ENCODE assay signal across 8 cellular contexts in the genomic region with DNA sequence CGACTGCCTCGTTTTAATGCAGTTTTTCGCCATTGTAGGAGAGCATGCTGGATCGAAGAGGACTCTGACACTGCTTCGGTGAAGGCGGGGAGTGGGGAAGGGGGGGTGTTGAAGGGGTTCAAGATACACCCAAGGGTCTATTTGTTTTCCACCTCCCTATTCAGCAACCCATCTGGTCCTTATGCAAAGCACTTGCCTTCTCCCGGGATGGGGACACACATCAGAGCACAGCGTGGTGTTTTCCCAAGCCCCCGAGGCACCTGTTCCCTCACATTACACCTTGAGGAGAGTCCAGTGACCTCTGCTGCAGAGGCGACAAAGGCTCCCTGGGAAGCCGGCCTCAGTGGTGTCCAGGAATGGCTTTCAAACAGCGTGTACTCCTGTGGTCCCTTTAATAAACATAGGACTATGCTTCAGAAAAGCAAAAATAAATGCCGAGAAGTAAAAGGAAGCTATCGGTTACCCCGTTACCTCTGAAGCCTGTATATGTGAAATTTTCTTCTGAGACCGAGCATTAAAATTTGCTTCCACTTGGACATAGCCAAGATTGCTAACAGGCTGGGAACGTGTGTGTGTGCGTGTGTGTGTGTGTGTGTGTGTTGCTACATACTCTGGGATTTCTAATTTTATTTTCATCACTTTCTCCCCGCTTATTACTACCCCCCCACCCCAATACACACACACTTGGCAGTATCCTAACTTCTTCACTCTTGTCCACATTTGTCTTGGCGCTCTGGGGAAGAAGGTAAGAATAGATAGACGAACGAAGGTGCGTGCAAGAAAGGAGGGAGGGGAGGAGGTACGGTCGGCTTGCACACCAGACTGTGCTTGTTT. TPM values are rescaled to one million over a fixed set of nuclear protein-coding genes. Genes with fewer than 3 reads are reported as not detected.
A peak's percentile ranks its signal among the peaks of the same experiment; 100 is the strongest.
DNase-seq lines count a peak whose midpoint lies in the region; ATAC-seq and TF ChIP-seq lines count a peak whose summit lies in the region.

No MANE protein-coding gene starts in this region.

- peak overlapping the region; percentile 86 for H3K27ac ChIP-seq in right cardiac atrium (ENCODE audit: low read length)

- peak; percentile 1 for ATAC-seq in HG03135 (IDR thresholded peaks at IDR 0.05; ENCODE audit: unreplicated experiment)
- ATAC-seq in right cardiac atrium: no peak

- H3K36me3 Mint-ChIP-seq in Caco-2 (ENCODE audit: insufficient read depth, unreplicated experiment): no peaks in the 10 kb centered on the region
- H3K36me3 Mint-ChIP-seq in activated naive CD8-positive, alpha-beta T cell: no peaks in the 10 kb centered on the region

- no peak overlapping the region for H3K27ac Mint-ChIP-seq in Caco-2 (ENCODE audit: unreplicated experiment)
- peak overlapping the region; percentile 51 for H3K27ac Mint-ChIP-seq in activated naive CD8-positive, alpha-beta T cell

- H3K4me3 Mint-ChIP-seq in Caco-2 (ENCODE audit: unreplicated experiment): peak overlapping the region; percentile 58
- H3K4me3 Mint-ChIP-seq in activated naive CD8-positive, alpha-beta T cell: peak overlapping the region; percentile 86

- H3K9me3 Mint-ChIP-seq in Caco-2 (ENCODE audit: unreplicated experiment): no peaks in the 10 kb centered on the region
- no peaks in the 10 kb centered on the region for H3K9me3 Mint-ChIP-seq in activated naive CD8-positive, alpha-beta T cell (ENCODE audit: low read depth)

- DNase-seq in Caco-2: no peak
- DNase-seq in right cardiac atrium: peak in 2 of 3 donors; percentile 45 to 72
- DNase-seq in skeletal muscle cell (ENCODE audit: low read depth): no peak
- DNase-seq in NK-92 (lab: John Stamatoyannopoulos, UW; ENCODE audit: unreplicated experiment): no peak
- no peak for DNase-seq in UCSD-AML1 (lab: John Stamatoyannopoulos, UW; ENCODE audit: unreplicated experiment)
- no peak for DNase-seq in GOT3 (lab: John Stamatoyannopoulos, UW)

- 7% methylated on average over 25 of the region's 25 CpGs for WGBS in right cardiac atrium

- no peaks in the 10 kb centered on the region for H3K4me1 Mint-ChIP-seq in Caco-2 (ENCODE audit: low read depth, unreplicated experiment)
- H3K4me1 Mint-ChIP-seq in activated naive CD8-positive, alpha-beta T cell (ENCODE audit: low read depth): peaks cover 17% of the 10 kb centered on the region

- H3K4me3 ChIP-seq in Caco-2 (ENCODE audit: low read depth, low read length): no peak overlapping the region
- H3K4me3 ChIP-seq in right cardiac atrium (ENCODE audit: low read length): peak overlapping the region; percentile 61
- H3K4me3 ChIP-seq in skeletal muscle cell (ENCODE audit: low read depth, low read length): peak overlapping the region; percentile 80

- H3K36me3 ChIP-seq in Caco-2 (ENCODE audit: control insufficient read depth, insufficient read depth, low read length): no peaks in the 10 kb centered on the region

- CTCF ChIA-PET in Caco-2 (lab: Charles Lee): interaction anchor here (0.7 to 1.3 kb wide), 2 partner anchors 9 to 230 kb away, joined by 3 to 6 read pairs; no protein-coding TSS in a partner anchor

- H3K9me3 ChIP-seq in Caco-2 (no peaks in the 10 kb centered on the region), right cardiac atrium (ENCODE audit: control insufficient read depth, low read length) (no peaks in the 10 kb centered on the region)

- intact Hi-C loops in Caco-2 (cut with micrococcal nuclease; ENCODE audit: unreplicated experiment) (loop anchor here (5.0 kb wide), 1 partner anchor 92 kb away; a partner anchor contains a TSS), right cardiac atrium (cut with DNase I) (loop anchor here in 3 of 4 donors (5.0 kb wide), 1 partner anchor 92 kb away; a partner anchor contains a TSS)

- peaks cover 10% of the 10 kb centered on the region for H3K27me3 Mint-ChIP-seq in Caco-2 (ENCODE audit: insufficient read depth, unreplicated experiment)
- H3K27me3 Mint-ChIP-seq in activated naive CD8-positive, alpha-beta T cell: peaks cover 5% of the 10 kb centered on the region

- H3K4me1 ChIP-seq in Caco-2 (no peaks in the 10 kb centered on the region), right cardiac atrium (ENCODE audit: control insufficient read depth, insufficient read depth, low read length) (peaks cover 2% of the 10 kb centered on the region)

- TF ChIP-seq CTCF in Caco-2 (IDR thresholded peaks at IDR 0.05; ENCODE audit: insufficient read depth in 1 of 2, low read depth in 1 of 2, low read length in 1 of 2, severe bottlenecking in 1 of 2, unreplicated experiment in 1 of 2): no peak

- POLR2A ChIA-PET in Caco-2 (lab: Charles Lee): no interaction called here

- H3K27me3 ChIP-seq in Caco-2 (replicated peaks; ENCODE audit: control insufficient read depth, insufficient read depth, low read length) (no peaks in the 10 kb centered on the region), right cardiac atrium (ENCODE audit: control insufficient read depth, insufficient read depth) (no peaks in the 10 kb centered on the region)

- no TSS peak for BruUV-seq in Caco-2 (replicated peaks; lab: Mats Ljungman, UMichigan)

RNA-seq across cellular contexts. Expression of a gene that starts 53.2 kb away (rescaled TPM):
- total RNA-seq in Caco-2 (2022) (not detected in 2 replicates), right cardiac atrium (not detected)
- not detected for polyA plus RNA-seq in right cardiac atrium

Comparison
In these comparisons a context has a peak if more than half of its experiments do, and no peak if none do; other contexts are left out.
1. DNase-seq: peak in right cardiac atrium (2 of 3); none in Caco-2 (0 of 2), skeletal muscle cell (single experiment), NK-92 (single experiment), UCSD-AML1 (single experiment) and GOT3 (single experiment).